Comparison of ENCODE assay signal across 9 cellular contexts in the genomic region with DNA sequence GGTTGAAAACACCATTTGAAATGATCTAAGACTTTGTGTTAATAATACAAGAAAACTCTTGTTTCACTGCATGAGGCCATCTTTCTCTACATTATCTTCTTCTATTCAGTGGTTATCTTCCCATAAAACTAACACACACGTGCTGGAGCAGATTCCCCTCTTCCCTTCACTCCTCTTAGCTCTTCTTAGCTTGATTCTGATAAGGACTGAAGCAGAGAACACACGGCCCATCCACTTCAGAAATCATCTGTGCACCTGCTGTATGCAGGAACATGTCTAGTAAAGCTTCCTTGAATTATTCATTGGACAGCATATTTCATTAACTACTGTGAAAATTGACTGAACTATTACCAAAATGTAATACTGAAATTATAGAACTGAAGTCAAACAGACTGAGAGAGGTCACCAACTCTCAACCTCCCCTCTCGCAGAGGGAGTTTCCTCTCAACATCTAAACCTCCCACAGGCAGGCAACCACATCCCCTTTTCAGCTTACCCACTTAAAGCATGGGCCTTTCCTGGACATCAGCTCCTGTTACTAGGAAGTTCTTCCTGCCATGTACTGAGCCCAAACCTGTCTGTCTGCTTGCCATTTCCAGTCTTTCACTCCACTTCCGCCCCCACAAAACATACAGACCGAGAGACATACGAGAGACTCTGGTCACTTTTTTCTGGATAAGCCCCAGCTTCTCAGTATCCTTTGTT.
DNase-seq lines count a peak whose midpoint lies in the region; ATAC-seq and TF ChIP-seq lines count a peak whose summit lies in the region.
"Had no signal": no experiment of that assay in that cellular context is flagged by ENCODE, and none has a peak within 500 bp of the region (broad histone marks: within the 10 kb centered on the region; RNA-seq: fewer than 3 reads in every experiment).

No MANE protein-coding gene starts in this region.

- H3K27me3 ChIP-seq in heart right ventricle: no peaks in the 10 kb centered on the region

- peaks cover 0 to 5% (median 0%) of the 10 kb centered on the region in 9 donors for H3K36me3 ChIP-seq in heart right ventricle

- TF ChIP-seq CTCF in NB4 (IDR thresholded peaks at IDR 0.05; ENCODE audit: low read depth, low read length) (no peak), heart right ventricle (IDR thresholded peaks at IDR 0.05) (no peak)

- intact Hi-C loops in heart right ventricle (cut with DNase I): no loop called here

- H3K27ac ChIP-seq in caudate nucleus (ENCODE audit: low read depth, low read length) (no peak overlapping the region), heart right ventricle (no peak overlapping the region)

- H3K4me3 ChIP-seq in NB4 (ENCODE audit: low read depth, low read length) (no peak overlapping the region), heart right ventricle (no peak overlapping the region)
- H3K4me3 ChIP-seq: K562 had no signal

- 51 to 56% methylated on average over 6 of the region's 6 CpGs for WGBS in heart right ventricle, 2 donors

- H3K4me1 ChIP-seq in heart right ventricle: peaks cover 0 to 12% (median 0%) of the 10 kb centered on the region in 9 donors

- ATAC-seq in GM18861 (IDR thresholded peaks at IDR 0.05; ENCODE audit: unreplicated experiment) (peak; percentile 89), HG02623 (IDR thresholded peaks at IDR 0.05; ENCODE audit: unreplicated experiment) (peak; percentile 96), esophagus mucosa (peak; percentile 7), heart right ventricle (no peak)
- ATAC-seq: K562 had no signal

- TF ChIP-seq POLR2A in NB4 (IDR thresholded peaks at IDR 0.05; ENCODE audit: extremely low read depth, insufficient read length): no peak

- H3K9me3 ChIP-seq in heart right ventricle: no peaks in the 10 kb centered on the region

- peak; percentile 94 for DNase-seq in NB4 (ENCODE audit: low read depth)
- no peak for DNase-seq in DMS 273 treated with DMSO at 0.1 percent for 48 hours (lab: John Stamatoyannopoulos, UW)
- no peak for DNase-seq in NCI-H1694 (lab: John Stamatoyannopoulos, UW)
- no peak for DNase-seq in caudate nucleus (lab: John Stamatoyannopoulos, UW)
- DNase-seq in heart right ventricle: no peak

Comparison
In these comparisons a context has a peak if more than half of its experiments do, and no peak if none do; other contexts are left out.
1. ATAC-seq: peak in GM18861 (single experiment), HG02623 (single experiment) and esophagus mucosa (single experiment); none in heart right ventricle (0 of 8).